9 cellular contexts compared by ENCODE assay signal in the genomic region with DNA sequence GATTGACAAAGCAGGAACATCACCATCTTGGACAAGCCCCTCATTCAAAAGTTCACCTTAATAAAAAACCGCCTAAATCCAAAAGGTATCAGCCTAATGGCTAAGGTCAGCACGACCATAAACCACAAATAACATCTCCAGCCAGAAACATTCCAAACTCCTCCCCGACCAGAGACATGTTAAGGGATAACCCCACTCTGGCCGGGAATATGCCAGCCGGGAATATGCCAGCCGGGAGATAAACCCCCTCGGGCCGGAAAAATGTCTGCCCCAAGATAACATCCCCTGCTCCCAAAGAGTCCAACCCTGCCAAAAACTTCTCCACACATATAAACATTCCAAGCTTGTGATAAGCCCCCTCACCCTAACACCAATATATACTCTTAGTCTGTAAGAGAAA. TPM values are rescaled to one million over a fixed set of nuclear protein-coding genes. Genes with fewer than 3 reads are reported as not detected.
DNase-seq lines count a peak whose midpoint lies in the region; ATAC-seq and TF ChIP-seq lines count a peak whose summit lies in the region.
"Had no signal": no experiment of that assay in that cellular context is flagged by ENCODE, and none has a peak within 500 bp of the region (broad histone marks: within the 10 kb centered on the region; RNA-seq: fewer than 3 reads in every experiment).

No MANE protein-coding gene starts in this region.

- WGBS in esophagus, 2 donors, result 7 to 9% methylated on average over 8 of the region's 8 CpGs

- POLR2A ChIA-PET in Panc1 (lab: Charles Lee), result no interaction called here

- intact Hi-C loops in Panc1 (cut with micrococcal nuclease; ENCODE audit: unreplicated experiment), result no loop called here

- H3K27ac ChIP-seq in Panc1 (ENCODE audit: low read length), result peak overlapping the region; percentile 88
- H3K27ac ChIP-seq in esophagus (ENCODE audit: low read depth in 2 of 2, low read length in 1 of 2), result no peak overlapping the region
- H3K27ac ChIP-seq in rectal smooth muscle tissue (ENCODE audit: low read depth, low read length), result no peak overlapping the region

- peaks cover 7% of the 10 kb centered on the region for H3K36me3 ChIP-seq in Panc1 (ENCODE audit: control insufficient read depth, insufficient read depth, low read length)
- H3K36me3 ChIP-seq in esophagus (ENCODE audit: control insufficient read depth in 2 of 2, insufficient read depth in 2 of 2, low read length in 1 of 2), result peaks cover 3 to 4% of the 10 kb centered on the region in 2 donors
- H3K36me3 ChIP-seq in rectal smooth muscle tissue (ENCODE audit: control insufficient read depth, insufficient read depth, low read length), result no peaks in the 10 kb centered on the region

- CTCF ChIA-PET in Panc1 (lab: Charles Lee), result no interaction called here

- TF ChIP-seq CTCF in Panc1 (IDR thresholded peaks at IDR 0.05), result no peak
- no peak for TF ChIP-seq CTCF in GM13977 (IDR thresholded peaks at IDR 0.05; ENCODE audit: extremely low read depth, insufficient read depth, missing control alignments)

- in situ Hi-C loops in Panc1 (cut with HindIII; ENCODE audit: low pct_unique_long_range_greater_than_20kb, low sequenced_read_pairs) (no loop called here), GM13977 (cut with MboI; ENCODE audit: low pct_unique_long_range_greater_than_20kb, low sequenced_read_pairs, unreplicated experiment) (no loop called here)

- DNase-seq in Panc1 (ENCODE audit: low read depth, low spot score) (no peak), GM13977 (ENCODE audit: low spot score) (no peak), GOT3 (lab: John Stamatoyannopoulos, UW) (no peak)
- DNase-seq: aorta had no signal

- no peaks in the 10 kb centered on the region for H3K9me3 ChIP-seq in Panc1 (ENCODE audit: control insufficient read depth, insufficient read depth, low read depth, low read length)
- H3K9me3 ChIP-seq in esophagus (ENCODE audit: control insufficient read depth in 2 of 2, insufficient read depth in 1 of 2, low read depth in 1 of 2, low read length in 1 of 2), result no peaks in the 10 kb centered on the region

- H3K27me3 ChIP-seq in Panc1 (ENCODE audit: control insufficient read depth, insufficient read depth, low read length), result no peaks in the 10 kb centered on the region
- no peaks in the 10 kb centered on the region for H3K27me3 ChIP-seq in esophagus (ENCODE audit: control insufficient read depth in 1 of 2, insufficient read depth in 2 of 2, low read length in 2 of 2)
- H3K27me3 ChIP-seq in rectal smooth muscle tissue (ENCODE audit: control insufficient read depth, insufficient read depth, low read length), result no peaks in the 10 kb centered on the region

- peaks cover 11% of the 10 kb centered on the region for H3K4me1 ChIP-seq in Panc1 (ENCODE audit: control insufficient read depth, insufficient read depth, low read length)
- peaks cover 0 to 2% of the 10 kb centered on the region in 2 donors for H3K4me1 ChIP-seq in esophagus (ENCODE audit: control insufficient read depth in 2 of 2, insufficient read depth in 2 of 2, low read length in 1 of 2)
- H3K4me1 ChIP-seq in rectal smooth muscle tissue (ENCODE audit: control insufficient read depth, insufficient read depth, low read length), result peaks cover 4% of the 10 kb centered on the region

- H3K4me3 ChIP-seq in GM08714 (ENCODE audit: low read length) (peak overlapping the region; percentile 87), Panc1 (ENCODE audit: low read depth in 2 of 2, low read length in 2 of 2) (peak overlapping the region; percentile 84 to 93), esophagus (ENCODE audit: low read depth in 1 of 2, low read length in 2 of 2) (peak overlapping the region; percentile 21 to 81), rectal smooth muscle tissue (ENCODE audit: low read length) (peak overlapping the region; percentile 86)

- ATAC-seq in Panc1 (no peak), GM18520 (IDR thresholded peaks at IDR 0.05; ENCODE audit: unreplicated experiment) (no peak), GM21515 (IDR thresholded peaks at IDR 0.05; ENCODE audit: unreplicated experiment) (no peak)

- H3K9ac ChIP-seq in rectal smooth muscle tissue (ENCODE audit: low read length), result no peak overlapping the region

- BruUV-seq in Panc1 (replicated peaks; lab: Mats Ljungman, UMichigan), result no TSS peak

RNA-seq across cellular contexts. Expression of gene DHX33, which starts 1.4 kb away (rescaled TPM):
- total RNA-seq in Panc1 (2021; ENCODE audit: unreplicated experiment), result 31.0 TPM
- polyA plus RNA-seq in Panc1 (2012; ENCODE audit: insufficient read length), result 26.8 TPM
- polyA plus RNA-seq in esophagus, result 1 to 10 TPM; 5.0 to 5.2 TPM

RNA-seq across cellular contexts. Expression of gene DERL2, which starts 18.6 kb away (rescaled TPM):
- total RNA-seq in Panc1 (2021; ENCODE audit: unreplicated experiment), result 59.7 TPM
- 48.8 TPM for polyA plus RNA-seq in Panc1 (2012; ENCODE audit: insufficient read length)
- polyA plus RNA-seq in esophagus, result 10 to 100 TPM; 40.1 to 53.8 TPM

RNA-seq across cellular contexts. Expression of gene MIS12, which starts 18.9 kb away (rescaled TPM):
- total RNA-seq in Panc1 (2021; ENCODE audit: unreplicated experiment), result 11.5 TPM
- 6.0 TPM for polyA plus RNA-seq in Panc1 (2012; ENCODE audit: insufficient read length)
- 10 to 100 TPM in 1 of 2 donors, 1 to 10 TPM in 1; 7.6 to 10.5 TPM for polyA plus RNA-seq in esophagus

RNA-seq across cellular contexts. Expression of gene C1QBP, which starts 28.5 kb away (rescaled TPM):
- 225 TPM for total RNA-seq in Panc1 (2021; ENCODE audit: unreplicated experiment)
- 249 TPM for polyA plus RNA-seq in Panc1 (2012; ENCODE audit: insufficient read length)
- polyA plus RNA-seq in esophagus, result 100 to 1,000 TPM; 118 to 204 TPM

RNA-seq across cellular contexts. Expression of gene RPAIN, which starts 47.4 kb away (rescaled TPM):
- total RNA-seq in Panc1 (2021; ENCODE audit: unreplicated experiment), result 36.7 TPM
- 34.5 TPM for polyA plus RNA-seq in Panc1 (2012; ENCODE audit: insufficient read length)
- polyA plus RNA-seq in esophagus, result 10 to 100 TPM; 22.1 to 23.9 TPM
